Comparison of ENCODE assay signal across 9 cellular contexts in the genomic region with DNA sequence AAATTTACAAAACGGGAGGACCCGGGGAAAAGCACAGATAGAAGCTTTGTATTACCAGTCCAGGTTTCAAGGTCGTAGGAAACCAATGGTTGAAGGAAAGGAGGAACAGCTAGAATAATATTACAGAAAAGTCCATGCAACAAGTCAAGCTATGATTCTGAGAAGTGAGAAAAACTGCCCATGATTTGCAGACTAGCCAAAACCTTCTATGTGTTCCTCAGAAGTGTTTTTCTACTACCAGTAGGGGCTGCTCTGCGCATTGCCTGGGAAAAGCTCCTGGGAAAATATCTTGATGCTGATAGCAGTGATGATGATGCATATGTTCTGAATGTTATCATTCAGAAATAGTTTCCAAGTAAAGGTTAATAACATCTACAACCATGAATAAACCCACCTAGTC. TPM values are rescaled to one million over a fixed set of nuclear protein-coding genes. Genes with fewer than 3 reads are reported as not detected.
DNase-seq lines count a peak whose midpoint lies in the region; ATAC-seq, FAIRE-seq and TF ChIP-seq lines count a peak whose summit lies in the region.
"Had no signal": no experiment of that assay in that cellular context is flagged by ENCODE, and none has a peak within 500 bp of the region (broad histone marks: within the 10 kb centered on the region; RNA-seq: fewer than 3 reads in every experiment).

No MANE protein-coding gene starts in this region.

- ATAC-seq in HG02759 (IDR thresholded peaks at IDR 0.05; ENCODE audit: unreplicated experiment), result no peak
- no peak for ATAC-seq in HG03196 (IDR thresholded peaks at IDR 0.05; ENCODE audit: unreplicated experiment)

- intact Hi-C loops in OCI-LY7 (cut with micrococcal nuclease; ENCODE audit: unreplicated experiment), result no loop called here

- no peak for FAIRE-seq in frontal cortex (lab: Jason Lieb, UNC)

- no TSS peak for BruUV-seq in OCI-LY7 (replicated peaks; lab: Mats Ljungman, UMichigan)

- H3K9me3 ChIP-seq in HEK293 (ENCODE audit: control insufficient read depth, insufficient read depth, low read depth, low read length), result no peaks in the 10 kb centered on the region
- H3K9me3 ChIP-seq in OCI-LY7 (ENCODE audit: low read length), result no peaks in the 10 kb centered on the region
- no peaks in the 10 kb centered on the region for H3K9me3 ChIP-seq in stomach smooth muscle (ENCODE audit: control insufficient read depth in 2 of 2, low read length in 2 of 2)

- H3K4me2 ChIP-seq in OCI-LY7 (ENCODE audit: low read length), result no peak overlapping the region

- CTCF ChIA-PET in HEK293 (lab: Yijun Ruan, JAX), result interaction anchor here (0.6 to 1.1 kb wide), 7 partner anchors 8 to 696 kb away, joined by 3 to 4 read pairs (median 3); no protein-coding TSS in a partner anchor
- CTCF ChIA-PET in OCI-LY7 (lab: Charles Lee; ENCODE audit: unreplicated experiment), result no interaction called here

- POLR2A ChIA-PET in HEK293 (lab: Yijun Ruan, JAX), result no interaction called here
- POLR2A ChIA-PET in OCI-LY7 (lab: Charles Lee), result no interaction called here

- peak overlapping the region; percentile 73 to 84 for H3K9ac ChIP-seq in stomach smooth muscle (ENCODE audit: low read length in 2 of 2)

- H2AFZ ChIP-seq in OCI-LY7 (ENCODE audit: low read length), result no peak overlapping the region

- no peaks in the 10 kb centered on the region for H3K9me2 ChIP-seq in OCI-LY7 (ENCODE audit: insufficient read depth, low read length)

- H3K4me1 ChIP-seq in HEK293 (ENCODE audit: control insufficient read depth, insufficient read depth, low read length), result 0 out of 2 replicates have a peak, but pooled peaks cover 2% of the 10 kb centered on the region
- H3K4me1 ChIP-seq in OCI-LY7 (ENCODE audit: insufficient read depth, low read length, poor library complexity, severe bottlenecking), result no peaks in the 10 kb centered on the region
- no peaks in the 10 kb centered on the region for H3K4me1 ChIP-seq in stomach smooth muscle (ENCODE audit: control insufficient read depth, insufficient read depth, low read length)

- peaks cover 0 to 5% of the 10 kb centered on the region in 2 donors for H3K27me3 ChIP-seq in stomach smooth muscle (ENCODE audit: control insufficient read depth in 1 of 2, insufficient read depth in 2 of 2, low read length in 2 of 2)

- TF ChIP-seq CTCF in HEK293 (tag by site-specific recombination; IDR thresholded peaks at IDR 0.05) (peak; percentile 53; the same call in 1 of the 2 replicates), OCI-LY7 (conservative IDR thresholded peaks at IDR 0.05; ENCODE audit: low read length) (peak; percentile 66)

- H3K79me2 ChIP-seq in OCI-LY7 (ENCODE audit: insufficient read depth, low read depth, low read length), result no peaks in the 10 kb centered on the region

- no peaks in the 10 kb centered on the region for H3K36me3 ChIP-seq in HEK293 (ENCODE audit: control insufficient read depth in 2 of 2, insufficient read depth in 1 of 2, low read length in 2 of 2)
- H3K36me3 ChIP-seq in OCI-LY7 (ENCODE audit: insufficient read depth, low read length), result no peaks in the 10 kb centered on the region
- H3K36me3 ChIP-seq in stomach smooth muscle (ENCODE audit: control insufficient read depth in 2 of 2, insufficient read depth in 2 of 2, low read length in 2 of 2), result peaks cover 0 to 4% of the 10 kb centered on the region in 2 donors

- H4K20me1 ChIP-seq in OCI-LY7 (ENCODE audit: insufficient read depth, low read length), result no peaks in the 10 kb centered on the region

- H3K4me3 ChIP-seq in HEK293 (ENCODE audit: low read depth, low read length) (no peak overlapping the region), OCI-LY7 (ENCODE audit: low read depth, low read length, poor library complexity, severe bottlenecking) (no peak overlapping the region), stomach smooth muscle (ENCODE audit: low read length in 2 of 2) (peak overlapping the region; percentile 61 to 86)

- DNase-seq in OCI-LY7 (ENCODE audit: low spot score) (no peak), frontal cortex (ENCODE audit: low spot score in 2 of 2) (peak; percentile 19 to 40), NOMO-1 treated with DMSO at 0.1 percent for 48 hours (lab: John Stamatoyannopoulos, UW; ENCODE audit: unreplicated experiment) (no peak), amniotic stem cell (lab: John Stamatoyannopoulos, UW) (no peak)
- DNase-seq: NCI-H2029 treated with DMSO at 0.1 percent for 48 hours had no signal

- H3K27ac ChIP-seq in HEK293 (ENCODE audit: extremely low read depth, low read depth, low read length) (no peak overlapping the region), OCI-LY7 (ENCODE audit: low read depth, low read length, poor library complexity, severe bottlenecking) (no peak overlapping the region), stomach smooth muscle (ENCODE audit: low read length) (peak overlapping the region; percentile 96)

TF ChIP-seq in HEK293, 187 proteins besides CTCF, POLR2A, EP300 and RAD21:
- peak; percentile 64 for TF ChIP-seq ZNF654 (tag by site-specific recombination; IDR thresholded peaks at IDR 0.05; ENCODE audit: low read depth)
- TF ChIP-seq ZNF830 (tag by site-specific recombination; IDR thresholded peaks at IDR 0.05; ENCODE audit: low read depth), result no peak
- 0 out of 2 replicates have a peak, but pooled peaks have one; percentile 13 for TF ChIP-seq TRIM28 (IDR thresholded peaks at IDR 0.05; ENCODE audit: borderline replicate concordance, low read length)
- peak; percentile 89 for TF ChIP-seq SCRT2 (tag by site-specific recombination; IDR thresholded peaks at IDR 0.05)
- TF ChIP-seq KLF9 (tag by site-specific recombination; IDR thresholded peaks at IDR 0.05; ENCODE audit: low read depth), result no peak
- TF ChIP-seq, protein P1, sequence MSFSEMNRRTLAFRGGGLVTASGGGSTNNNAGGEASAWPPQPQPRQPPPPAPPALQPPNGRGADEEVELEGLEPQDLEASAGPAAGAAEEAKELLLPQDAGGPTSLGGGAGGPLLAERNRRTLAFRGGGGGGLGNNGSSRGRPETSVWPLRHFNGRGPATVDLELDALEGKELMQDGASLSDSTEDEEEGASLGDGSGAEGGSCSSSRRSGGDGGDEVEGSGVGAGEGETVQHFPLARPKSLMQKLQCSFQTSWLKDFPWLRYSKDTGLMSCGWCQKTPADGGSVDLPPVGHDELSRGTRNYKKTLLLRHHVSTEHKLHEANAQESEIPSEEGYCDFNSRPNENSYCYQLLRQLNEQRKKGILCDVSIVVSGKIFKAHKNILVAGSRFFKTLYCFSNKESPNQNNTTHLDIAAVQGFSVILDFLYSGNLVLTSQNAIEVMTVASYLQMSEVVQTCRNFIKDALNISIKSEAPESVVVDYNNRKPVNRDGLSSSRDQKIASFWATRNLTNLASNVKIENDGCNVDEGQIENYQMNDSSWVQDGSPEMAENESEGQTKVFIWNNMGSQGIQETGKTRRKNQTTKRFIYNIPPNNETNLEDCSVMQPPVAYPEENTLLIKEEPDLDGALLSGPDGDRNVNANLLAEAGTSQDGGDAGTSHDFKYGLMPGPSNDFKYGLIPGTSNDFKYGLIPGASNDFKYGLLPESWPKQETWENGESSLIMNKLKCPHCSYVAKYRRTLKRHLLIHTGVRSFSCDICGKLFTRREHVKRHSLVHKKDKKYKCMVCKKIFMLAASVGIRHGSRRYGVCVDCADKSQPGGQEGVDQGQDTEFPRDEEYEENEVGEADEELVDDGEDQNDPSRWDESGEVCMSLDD (tag by site-specific recombination; IDR thresholded peaks at IDR 0.05), result no peak
- TF ChIP-seq ZNF549 (tag by site-specific recombination; IDR thresholded peaks at IDR 0.05), result no peak
- peak; percentile 72; the same call in 1 of the 2 replicates for TF ChIP-seq SCRT1 (tag by site-specific recombination; IDR thresholded peaks at IDR 0.05; ENCODE audit: borderline replicate concordance)
- TF ChIP-seq ZNF426 (tag by site-specific recombination; IDR thresholded peaks at IDR 0.05), result no peak
- TF ChIP-seq IKZF3 (tag by site-specific recombination; IDR thresholded peaks at IDR 0.05), result peak; percentile 51
- TF ChIP-seq ZNF555 (tag by site-specific recombination; conservative IDR thresholded peaks at IDR 0.05), result no peak
- TF ChIP-seq, protein P2, sequence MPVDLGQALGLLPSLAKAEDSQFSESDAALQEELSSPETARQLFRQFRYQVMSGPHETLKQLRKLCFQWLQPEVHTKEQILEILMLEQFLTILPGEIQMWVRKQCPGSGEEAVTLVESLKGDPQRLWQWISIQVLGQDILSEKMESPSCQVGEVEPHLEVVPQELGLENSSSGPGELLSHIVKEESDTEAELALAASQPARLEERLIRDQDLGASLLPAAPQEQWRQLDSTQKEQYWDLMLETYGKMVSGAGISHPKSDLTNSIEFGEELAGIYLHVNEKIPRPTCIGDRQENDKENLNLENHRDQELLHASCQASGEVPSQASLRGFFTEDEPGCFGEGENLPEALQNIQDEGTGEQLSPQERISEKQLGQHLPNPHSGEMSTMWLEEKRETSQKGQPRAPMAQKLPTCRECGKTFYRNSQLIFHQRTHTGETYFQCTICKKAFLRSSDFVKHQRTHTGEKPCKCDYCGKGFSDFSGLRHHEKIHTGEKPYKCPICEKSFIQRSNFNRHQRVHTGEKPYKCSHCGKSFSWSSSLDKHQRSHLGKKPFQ (tag by site-specific recombination; IDR thresholded peaks at IDR 0.05), result no peak
- no peak for TF ChIP-seq ZNF155 (tag by site-specific recombination; IDR thresholded peaks at IDR 0.05)
- no peak for TF ChIP-seq ZNF548 (tag by site-specific recombination; IDR thresholded peaks at IDR 0.05)
- TF ChIP-seq ZNF37A (tag by site-specific recombination; IDR thresholded peaks at IDR 0.05), result no peak
- 0 out of 2 replicates have a peak, but pooled peaks have one; percentile 27 for TF ChIP-seq ZNF660 (tag by site-specific recombination; IDR thresholded peaks at IDR 0.05)
- TF ChIP-seq ZFHX2 (tag by site-specific recombination; conservative IDR thresholded peaks at IDR 0.05), result no peak
TF ChIP-seq in HEK293: peak in this region for 6.

RNA-seq across cellular contexts. Expression of gene PDZRN4, which starts 2.2 kb away (rescaled TPM):
- total RNA-seq in OCI-LY7 (2014; rRNA removed; shearing (Covaris generic)), result 6.8 and 8.5 TPM in 2 replicates
- 13.2 and 16.8 TPM in 2 replicates for total RNA-seq in OCI-LY7 (2022)
- 46.9 TPM for total RNA-seq in frontal cortex

Comparison
In these comparisons a context has a peak if more than half of its experiments do, and no peak if none do; other contexts are left out.
1. H3K4me3 ChIP-seq: peak in stomach smooth muscle (2 of 2); none in HEK293 (single experiment) and OCI-LY7 (single experiment).
2. DNase-seq: peak in frontal cortex (2 of 2); none in OCI-LY7 (single experiment), NOMO-1 treated with DMSO at 0.1 percent for 48 hours (single experiment) and amniotic stem cell (single experiment).